In the genomic region with DNA sequence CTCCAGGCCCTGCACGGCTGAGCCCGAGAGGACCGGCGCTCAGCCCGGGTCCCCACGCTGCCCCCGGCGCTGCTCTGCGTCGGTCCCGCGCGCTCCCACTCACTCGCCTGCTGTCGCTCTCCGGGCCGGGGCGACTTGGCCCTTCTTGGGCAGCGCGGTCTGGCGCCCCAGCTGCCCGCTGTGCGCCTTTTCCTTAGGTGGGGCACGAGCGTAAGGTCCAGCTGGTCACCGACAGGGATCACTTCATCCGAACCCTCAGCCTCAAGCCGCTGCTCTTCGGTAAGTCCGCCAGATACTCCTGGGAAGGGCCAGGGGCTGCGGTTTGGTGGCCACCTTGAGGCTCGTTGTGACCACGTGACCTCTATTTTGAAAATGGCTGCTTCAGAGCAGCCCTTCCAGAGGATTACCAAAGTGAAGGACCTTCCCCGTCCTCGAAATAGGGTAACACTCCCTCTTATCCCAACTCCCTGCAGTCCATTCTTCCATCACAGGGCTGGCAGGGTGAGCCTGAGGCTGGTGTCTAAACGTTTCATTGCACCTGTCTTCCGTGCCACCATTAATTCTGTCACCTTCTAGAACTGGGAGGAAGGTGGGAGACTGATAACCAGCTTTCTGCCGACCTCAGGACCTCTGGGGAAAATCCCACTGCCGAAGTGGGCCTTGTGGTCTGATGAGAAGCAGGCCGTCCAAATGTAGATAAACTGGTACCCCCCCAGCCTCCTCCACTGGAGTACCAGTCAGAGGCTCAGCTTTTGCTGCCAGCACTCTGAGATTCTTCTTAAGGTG, we compare ENCODE assay signal across 8 cellular contexts. TPM values are rescaled to one million over a fixed set of nuclear protein-coding genes. Genes with fewer than 3 reads are reported as not detected.
DNase-seq lines count a peak whose midpoint lies in the region; ATAC-seq and TF ChIP-seq lines count a peak whose summit lies in the region.

No MANE protein-coding gene starts in this region.

- H3K4me3 Mint-ChIP-seq in H9 (peak overlapping the region; percentile 86 to 89), type B pancreatic cell (peak overlapping the region; percentile 91)

- no peak overlapping the region for H4K8ac ChIP-seq in H9 (replicated peaks; ENCODE audit: insufficient read length, low read depth, low read length)

- H3K27me3 ChIP-seq in H9 (ENCODE audit: insufficient read depth, low read length) = no peaks in the 10 kb centered on the region
- no peaks in the 10 kb centered on the region for H3K27me3 ChIP-seq in ectodermal cell (ENCODE audit: control insufficient read depth, insufficient read depth, low read length, poor library complexity, severe bottlenecking)
- no peaks in the 10 kb centered on the region for H3K27me3 ChIP-seq in mucosa of rectum (ENCODE audit: control insufficient read depth in 2 of 2, insufficient read depth in 2 of 2, low read length in 2 of 2)
- no peaks in the 10 kb centered on the region for H3K27me3 ChIP-seq in foreskin keratinocyte

- H3K36me3 Mint-ChIP-seq in H9 (ENCODE audit: insufficient read depth in 1 of 3, low read depth in 3 of 3) (peaks cover 5 to 32% (median 14%) of the 10 kb centered on the region in 3 experiments), type B pancreatic cell (no peaks in the 10 kb centered on the region)

- H3K23me2 ChIP-seq in H9 (ENCODE audit: insufficient read length, low read depth, low read length, poor library complexity, severe bottlenecking) = peaks cover 21% of the 10 kb centered on the region

- H2AK5ac ChIP-seq in H9 (ENCODE audit: insufficient read length, low read length) = no peak overlapping the region

- H3K9me3 Mint-ChIP-seq in H9 (no peaks in the 10 kb centered on the region), type B pancreatic cell (no peaks in the 10 kb centered on the region)

- no peak for TF ChIP-seq CTCF in H9 (conservative IDR thresholded peaks at IDR 0.05)
- TF ChIP-seq CTCF in type B pancreatic cell (conservative IDR thresholded peaks at IDR 0.05) = no peak
- TF ChIP-seq CTCF in foreskin keratinocyte (conservative IDR thresholded peaks at IDR 0.05) = no peak

- H4K91ac ChIP-seq in H9 (ENCODE audit: insufficient read length, low read depth, low read length) = no peak overlapping the region

- no peak overlapping the region for H2BK20ac ChIP-seq in H9 (ENCODE audit: low read depth, low read length, poor library complexity, severe bottlenecking)

- H3K9me3 ChIP-seq in H9 (ENCODE audit: control insufficient read depth, low read depth, low read length) (no peaks in the 10 kb centered on the region), ectodermal cell (ENCODE audit: control insufficient read depth, low read length) (no peaks in the 10 kb centered on the region), mucosa of rectum (ENCODE audit: control insufficient read depth in 2 of 2, low read length in 2 of 2) (no peaks in the 10 kb centered on the region)

- peak overlapping the region; percentile 90 for H3K4me2 ChIP-seq in H9 (ENCODE audit: insufficient read depth, insufficient read length, low read length)

- H3K14ac ChIP-seq in H9 (ENCODE audit: insufficient read depth, low read length) = peak overlapping the region; percentile 94

- H3K18ac ChIP-seq in H9 (ENCODE audit: insufficient read length, low read depth, low read length) = peak overlapping the region; percentile 95

- no peak overlapping the region for H2BK120ac ChIP-seq in H9 (ENCODE audit: low read depth, low read length, poor library complexity, severe bottlenecking)

- H2BK12ac ChIP-seq in H9 (ENCODE audit: insufficient read length, low read depth, low read length) = no peak overlapping the region

- no peaks in the 10 kb centered on the region for H3K79me1 ChIP-seq in H9 (ENCODE audit: insufficient read depth, low read depth, low read length, poor library complexity, severe bottlenecking)

- H4K5ac ChIP-seq in H9 (ENCODE audit: insufficient read length, low read depth, low read length) = peak overlapping the region; percentile 79

- no peak overlapping the region for H3K23ac ChIP-seq in H9 (ENCODE audit: insufficient read length, low read depth, low read length)

- H3K27ac ChIP-seq in H9 (ENCODE audit: insufficient read length, low read depth, low read length) = no peak overlapping the region
- H3K27ac ChIP-seq in ectodermal cell (ENCODE audit: insufficient read depth, low read depth, low read length, poor library complexity, severe bottlenecking) = peak overlapping the region; percentile 89
- peak overlapping the region; percentile 61 to 88 for H3K27ac ChIP-seq in mucosa of rectum (ENCODE audit: low read depth in 2 of 2, low read length in 2 of 2)
- H3K27ac ChIP-seq in foreskin keratinocyte = no peak overlapping the region

- no CpG with 5 or more reads among the region's 40 CpGs for WGBS in H9 (ENCODE audit: extremely low coverage, insufficient read length, low lambda C conversion rate)
- WGBS in ectodermal cell, 2 experiments = 8% methylated on average over 40 of the region's 40 CpGs

- H3K79me2 ChIP-seq in H9 (ENCODE audit: insufficient read depth, low read length) = no peaks in the 10 kb centered on the region; the same call in 1 of the 2 replicates

- no peak overlapping the region for H3K4ac ChIP-seq in H9 (ENCODE audit: low read depth, low read length)

- no peak overlapping the region for H3T11ph ChIP-seq in H9 (ENCODE audit: low read length)

- H3K27ac Mint-ChIP-seq in H9 (peak overlapping the region in 2 of 3 experiments; percentile 87 to 91; a peak in 4 of 7 replicates), type B pancreatic cell (peak overlapping the region; percentile 93)

- H3K9ac ChIP-seq in H9 (ENCODE audit: extremely low read depth, insufficient read length, low read length) = peak overlapping the region; percentile 86
- peak overlapping the region; percentile 72 to 77 for H3K9ac ChIP-seq in mucosa of rectum (ENCODE audit: low read depth in 1 of 2, low read length in 2 of 2)

- H3K36me3 ChIP-seq in ectodermal cell (ENCODE audit: control insufficient read depth, insufficient read depth, low read length) (peaks cover 2% of the 10 kb centered on the region), mucosa of rectum (ENCODE audit: control insufficient read depth in 2 of 2, insufficient read depth in 2 of 2, low read length in 2 of 2) (peaks cover 0 to 5% of the 10 kb centered on the region in 2 donors)

- H3K4me1 ChIP-seq in H9 (ENCODE audit: insufficient read depth, low read length) (peaks cover 11% of the 10 kb centered on the region; the same call in 1 of the 2 replicates), ectodermal cell (ENCODE audit: control insufficient read depth, insufficient read depth, low read length) (peaks cover 18% of the 10 kb centered on the region), mucosa of rectum (ENCODE audit: control insufficient read depth in 2 of 2, insufficient read depth in 2 of 2, low read length in 2 of 2) (peaks cover 18 to 20% of the 10 kb centered on the region in 2 donors), foreskin keratinocyte (no peaks in the 10 kb centered on the region)

- no peak for ATAC-seq in foreskin keratinocyte

- no peak overlapping the region for H3K56ac ChIP-seq in H9 (ENCODE audit: insufficient read length, low read depth, low read length)

- H3K4me3 ChIP-seq in ectodermal cell (ENCODE audit: insufficient read depth, low read depth, low read length) (peak overlapping the region; percentile 87), mucosa of rectum (ENCODE audit: low read length in 2 of 2) (peak overlapping the region; percentile 72 to 87)

- H2BK5ac ChIP-seq in H9 (ENCODE audit: insufficient read length, low read length) = no peak overlapping the region

- H3K27me3 Mint-ChIP-seq in H9 (ENCODE audit: low read depth) = no peaks in the 10 kb centered on the region; the same call in 1 of the 2 replicates
- no peaks in the 10 kb centered on the region for H3K27me3 Mint-ChIP-seq in type B pancreatic cell

- no peaks in the 10 kb centered on the region for H4K20me1 ChIP-seq in H9 (ENCODE audit: control insufficient read depth, insufficient read depth, insufficient read length)

- H2BK15ac ChIP-seq in H9 (ENCODE audit: low read depth, low read length) = no peak overlapping the region

- no peak overlapping the region for H2AFZ ChIP-seq in H9 (ENCODE audit: low read length)

- DNase-seq in NCI-H2171 treated with DMSO at 0.1 percent for 48 hours (lab: John Stamatoyannopoulos, UW) (peak; percentile 2), NCI-H2171 (lab: John Stamatoyannopoulos, UW) (no peak), H9 (peak; percentile 63), SK-N-DZ (ENCODE audit: low spot score) (peak; percentile 31), type B pancreatic cell (ENCODE audit: extremely low spot score, unreplicated experiment) (no peak), foreskin keratinocyte (no peak)

- H3K4me1 Mint-ChIP-seq in H9 (peaks cover 20 to 23% of the 10 kb centered on the region in 2 experiments), type B pancreatic cell (ENCODE audit: unreplicated experiment) (peaks cover 29% of the 10 kb centered on the region)

RNA-seq across cellular contexts. Expression of gene P4HTM, which starts 0.8 kb away (rescaled TPM):
- total RNA-seq in H9 (2021) = 34.5 and 36.0 TPM in 2 replicates
- polyA plus RNA-seq in SK-N-DZ (2014; cell fraction: cytosol; rRNA removed) = 19.5 and 19.7 TPM in 2 replicates
- polyA plus RNA-seq in SK-N-DZ (2014; cell fraction: nucleus; rRNA removed) = 71.1 and 84.6 TPM in 2 replicates
- 30.0 TPM for polyA plus RNA-seq in ectodermal cell (2013, experiment 1 of 4)
- polyA plus RNA-seq in ectodermal cell (2013, experiment 2 of 4) = 33.6 TPM
- 33.2 TPM for polyA plus RNA-seq in ectodermal cell (2013, experiment 3 of 4)
- 40.7 TPM for polyA plus RNA-seq in ectodermal cell (2013, experiment 4 of 4)
- 47.4 and 54.8 TPM in 2 replicates for total RNA-seq in type B pancreatic cell (ENCODE audit: low replicate concordance)
- total RNA-seq in foreskin keratinocyte = 2.2 and 3.0 TPM in 2 replicates
- polyA plus RNA-seq in foreskin keratinocyte = 2.3 and 2.9 TPM in 2 replicates

RNA-seq across cellular contexts. Expression of gene WDR6, which starts 16.4 kb away (rescaled TPM):
- total RNA-seq in H9 (2021) (282 and 298 TPM in 2 replicates), type B pancreatic cell (ENCODE audit: low replicate concordance) (272 and 334 TPM in 2 replicates), foreskin keratinocyte (92.6 and 94.8 TPM in 2 replicates)
- polyA plus RNA-seq in SK-N-DZ (2014; cell fraction: cytosol; rRNA removed) = 140 and 186 TPM in 2 replicates
- 518 and 594 TPM in 2 replicates for polyA plus RNA-seq in SK-N-DZ (2014; cell fraction: nucleus; rRNA removed)
- polyA plus RNA-seq in ectodermal cell (2013, experiment 1 of 4) = 202 TPM
- polyA plus RNA-seq in ectodermal cell (2013, experiment 2 of 4) = 233 TPM
- 164 TPM for polyA plus RNA-seq in ectodermal cell (2013, experiment 3 of 4)
- polyA plus RNA-seq in ectodermal cell (2013, experiment 4 of 4) = 186 TPM
- polyA plus RNA-seq in foreskin keratinocyte = 75.2 and 79.6 TPM in 2 replicates

RNA-seq across cellular contexts. Expression of gene DALRD3, which starts 27.6 kb away (rescaled TPM):
- total RNA-seq in H9 (2021) = 27.1 and 32.3 TPM in 2 replicates
- polyA plus RNA-seq in SK-N-DZ (2014; cell fraction: cytosol; rRNA removed) = 19.7 and 30.9 TPM in 2 replicates
- polyA plus RNA-seq in SK-N-DZ (2014; cell fraction: nucleus; rRNA removed) = 115 and 121 TPM in 2 replicates
- 37.2 TPM for polyA plus RNA-seq in ectodermal cell (2013, experiment 1 of 4)
- 41.1 TPM for polyA plus RNA-seq in ectodermal cell (2013, experiment 2 of 4)
- polyA plus RNA-seq in ectodermal cell (2013, experiment 3 of 4) = 38.4 TPM
- 49.5 TPM for polyA plus RNA-seq in ectodermal cell (2013, experiment 4 of 4)
- total RNA-seq in type B pancreatic cell (ENCODE audit: low replicate concordance) = 31.2 and 36.0 TPM in 2 replicates
- 32.3 and 33.1 TPM in 2 replicates for total RNA-seq in foreskin keratinocyte
- 34.3 and 35.0 TPM in 2 replicates for polyA plus RNA-seq in foreskin keratinocyte

RNA-seq across cellular contexts. Expression of gene NDUFAF3, which starts 31.1 kb away (rescaled TPM):
- total RNA-seq in H9 (2021) = 39.9 and 40.7 TPM in 2 replicates
- 70.8 and 72.9 TPM in 2 replicates for polyA plus RNA-seq in SK-N-DZ (2014; cell fraction: cytosol; rRNA removed)
- polyA plus RNA-seq in SK-N-DZ (2014; cell fraction: nucleus; rRNA removed) = 45.8 and 58.3 TPM in 2 replicates
- 19.2 TPM for polyA plus RNA-seq in ectodermal cell (2013, experiment 1 of 4)
- 22.3 TPM for polyA plus RNA-seq in ectodermal cell (2013, experiment 2 of 4)
- 21.8 TPM for polyA plus RNA-seq in ectodermal cell (2013, experiment 3 of 4)
- polyA plus RNA-seq in ectodermal cell (2013, experiment 4 of 4) = 29.1 TPM
- 62.0 and 67.0 TPM in 2 replicates for total RNA-seq in type B pancreatic cell (ENCODE audit: low replicate concordance)
- total RNA-seq in foreskin keratinocyte = 106 and 108 TPM in 2 replicates
- 123 and 130 TPM in 2 replicates for polyA plus RNA-seq in foreskin keratinocyte

RNA-seq across cellular contexts. Expression of gene IMPDH2, which starts 38.4 kb away (rescaled TPM):
- 408 and 414 TPM in 2 replicates for total RNA-seq in H9 (2021)
- polyA plus RNA-seq in SK-N-DZ (2014; cell fraction: cytosol; rRNA removed) = 235 and 250 TPM in 2 replicates
- 243 and 248 TPM in 2 replicates for polyA plus RNA-seq in SK-N-DZ (2014; cell fraction: nucleus; rRNA removed)
- 330 TPM for polyA plus RNA-seq in ectodermal cell (2013, experiment 1 of 4)
- polyA plus RNA-seq in ectodermal cell (2013, experiment 2 of 4) = 332 TPM
- 252 TPM for polyA plus RNA-seq in ectodermal cell (2013, experiment 3 of 4)
- 258 TPM for polyA plus RNA-seq in ectodermal cell (2013, experiment 4 of 4)
- total RNA-seq in type B pancreatic cell (ENCODE audit: low replicate concordance) = 221 and 256 TPM in 2 replicates
- 190 and 243 TPM in 2 replicates for total RNA-seq in foreskin keratinocyte
- 191 and 247 TPM in 2 replicates for polyA plus RNA-seq in foreskin keratinocyte

Comparison
In these comparisons a context has a peak if more than half of its experiments do, and no peak if none do; other contexts are left out.
1. DNase-seq: peak in NCI-H2171 treated with DMSO at 0.1 percent for 48 hours (single experiment), H9 (single experiment) and SK-N-DZ (single experiment); none in NCI-H2171 (single experiment), type B pancreatic cell (single experiment) and foreskin keratinocyte (0 of 2).
2. H3K27ac ChIP-seq: peak in ectodermal cell (single experiment) and mucosa of rectum (2 of 2); none in H9 (single experiment) and foreskin keratinocyte (single experiment).